Comparison of ENCODE assay signal across 24 cellular contexts in genomic region chrX:48713847-48714246, GRCh38. TPM values are rescaled to one million over a fixed set of nuclear protein-coding genes. Genes with fewer than 3 reads are reported as not detected.
DNase-seq lines count a peak whose midpoint lies in the region; ATAC-seq and TF ChIP-seq lines count a peak whose summit lies in the region.
"Had no signal": no experiment of that assay in that cellular context is flagged by ENCODE, and none has a peak within 500 bp of the region (broad histone marks: within the 10 kb centered on the region; RNA-seq: fewer than 3 reads in every experiment).

No MANE protein-coding gene starts in this region.

- H3K4me1 ChIP-seq in hepatocyte (ENCODE audit: insufficient read depth): peaks cover 10% of the 10 kb centered on the region
- H3K4me1 ChIP-seq: A549, left lung, spleen, uterus had no signal

- CTCF ChIA-PET in activated CD8-positive, alpha-beta T cell treated with anti-CD3 and anti-CD28 coated beads, Interleukin-2, amount 10 ng/mL, durations not matched to agents 7 days and 5 days (lab: Charles Lee): interaction anchor here (0.6 kb wide), 1 partner anchor 21 kb away, joined by 3 read pairs; no protein-coding TSS in a partner anchor

- H3K9me2 ChIP-seq in hepatocyte (replicated peaks; ENCODE audit: insufficient read depth): no peaks in the 10 kb centered on the region

- ATAC-seq in activated CD8-positive, alpha-beta T cell treated with anti-CD3 and anti-CD28 coated beads, Interleukin-2, amount 10 ng/mL, durations not matched to agents 7 days and 5 days: peak; percentile 53
- ATAC-seq: A549, heart left ventricle, left lung had no signal

- no peaks in the 10 kb centered on the region for H3K9me3 ChIP-seq in hepatocyte (ENCODE audit: low read depth)
- H3K9me3 ChIP-seq: BLaER1, heart left ventricle, left lung, neutrophil, spleen, uterus had no signal

- H3K4me3 ChIP-seq in hepatocyte: no peak overlapping the region
- H3K4me3 ChIP-seq: A549, BLaER1, coronary artery, heart left ventricle, left lung, spleen, uterus had no signal

- H3K36me3 Mint-ChIP-seq in activated T-cell treated with anti-CD3 and anti-CD28 coated beads, Interleukin-2, amount 50 U/mL, for 24 hours (ENCODE audit: low read depth): peaks cover 4% of the 10 kb centered on the region
- peaks cover 60% of the 10 kb centered on the region for H3K36me3 Mint-ChIP-seq in activated CD8-positive, alpha-beta T cell treated with anti-CD3 and anti-CD28 coated beads, Interleukin-2, amount 10 ng/mL, durations not matched to agents 7 days and 5 days (ENCODE audit: low read depth)
- peaks cover 4% of the 10 kb centered on the region for H3K36me3 Mint-ChIP-seq in stimulated activated naive CD8-positive, alpha-beta T cell treated with anti-CD3 and anti-CD28 coated beads, Interleukin-15, Interleukin-2, amounts not matched to agents 100 ng/mL and 50 ng/mL, for 24 hours (ENCODE audit: low read depth)
- no peaks in the 10 kb centered on the region for H3K36me3 Mint-ChIP-seq in mesothelial cell of epicardium

- peak overlapping the region; percentile 63 for H3K27ac Mint-ChIP-seq in activated T-cell treated with anti-CD3 and anti-CD28 coated beads, Interleukin-2, amount 50 U/mL, for 24 hours
- H3K27ac Mint-ChIP-seq in activated CD8-positive, alpha-beta T cell treated with anti-CD3 and anti-CD28 coated beads, Interleukin-2, amount 10 ng/mL, durations not matched to agents 7 days and 5 days: peak overlapping the region; percentile 93
- H3K27ac Mint-ChIP-seq in stimulated activated naive CD8-positive, alpha-beta T cell treated with anti-CD3 and anti-CD28 coated beads, Interleukin-15, Interleukin-2, amounts not matched to agents 100 ng/mL and 50 ng/mL, for 24 hours: peak overlapping the region; percentile 73
- H3K27ac Mint-ChIP-seq in mesothelial cell of epicardium: no peak overlapping the region

- no peaks in the 10 kb centered on the region for H3K27me3 ChIP-seq in hepatocyte
- H3K27me3 ChIP-seq: brain microvascular endothelial cell, left lung, neutrophil, spleen, uterus had no signal

- H3K9me3 Mint-ChIP-seq in activated T-cell treated with anti-CD3 and anti-CD28 coated beads, Interleukin-2, amount 50 U/mL, for 24 hours: no peaks in the 10 kb centered on the region
- H3K9me3 Mint-ChIP-seq in activated CD8-positive, alpha-beta T cell treated with anti-CD3 and anti-CD28 coated beads, Interleukin-2, amount 10 ng/mL, durations not matched to agents 7 days and 5 days (ENCODE audit: insufficient read depth): no peaks in the 10 kb centered on the region
- no peaks in the 10 kb centered on the region for H3K9me3 Mint-ChIP-seq in stimulated activated naive CD8-positive, alpha-beta T cell treated with anti-CD3 and anti-CD28 coated beads, Interleukin-15, Interleukin-2, amounts not matched to agents 100 ng/mL and 50 ng/mL, for 24 hours
- peaks cover 16% of the 10 kb centered on the region for H3K9me3 Mint-ChIP-seq in mesothelial cell of epicardium

- peak overlapping the region; percentile 74 for H3K27ac ChIP-seq in hepatocyte
- H3K27ac ChIP-seq: A549, BLaER1, brain microvascular endothelial cell, coronary artery, left lung, neutrophil, uterus had no signal

- no peak overlapping the region for H3K4me2 ChIP-seq in hepatocyte
- H3K4me2 ChIP-seq: A549 had no signal

- no peak overlapping the region for H3K4me3 Mint-ChIP-seq in activated T-cell treated with anti-CD3 and anti-CD28 coated beads, Interleukin-2, amount 50 U/mL, for 24 hours
- H3K4me3 Mint-ChIP-seq in activated CD8-positive, alpha-beta T cell treated with anti-CD3 and anti-CD28 coated beads, Interleukin-2, amount 10 ng/mL, durations not matched to agents 7 days and 5 days: peak overlapping the region; percentile 37
- H3K4me3 Mint-ChIP-seq in stimulated activated naive CD8-positive, alpha-beta T cell treated with anti-CD3 and anti-CD28 coated beads, Interleukin-15, Interleukin-2, amounts not matched to agents 100 ng/mL and 50 ng/mL, for 24 hours: peak overlapping the region; percentile 46
- H3K4me3 Mint-ChIP-seq in mesothelial cell of epicardium: no peak overlapping the region

- H3K36me3 ChIP-seq in hepatocyte (replicated peaks; ENCODE audit: insufficient read depth, low read depth): no peaks in the 10 kb centered on the region
- H3K36me3 ChIP-seq: brain microvascular endothelial cell, heart left ventricle, left lung, neutrophil, uterus had no signal

- TF ChIP-seq CTCF in hepatocyte (IDR thresholded peaks at IDR 0.05; ENCODE audit: poor library complexity) (no peak), mesothelial cell of epicardium (IDR thresholded peaks at IDR 0.05; ENCODE audit: unreplicated experiment) (no peak)

- POLR2A ChIA-PET in activated CD8-positive, alpha-beta T cell treated with anti-CD3 and anti-CD28 coated beads, Interleukin-2, amount 10 ng/mL, durations not matched to agents 7 days and 5 days (lab: Charles Lee): interaction anchor here (1.5 to 3.6 kb wide), 4 partner anchors 12 to 66 kb away, joined by 3 to 24 read pairs (median 3); partner anchors contain the start of gene SUV39H1

- no peaks in the 10 kb centered on the region for H4K20me1 ChIP-seq in hepatocyte (ENCODE audit: insufficient read depth, poor library complexity, severe bottlenecking)

- no peaks in the 10 kb centered on the region for H3K79me2 ChIP-seq in hepatocyte

- peaks cover 33% of the 10 kb centered on the region for H3K27me3 Mint-ChIP-seq in activated T-cell treated with anti-CD3 and anti-CD28 coated beads, Interleukin-2, amount 50 U/mL, for 24 hours
- H3K27me3 Mint-ChIP-seq in activated CD8-positive, alpha-beta T cell treated with anti-CD3 and anti-CD28 coated beads, Interleukin-2, amount 10 ng/mL, durations not matched to agents 7 days and 5 days (ENCODE audit: low read depth): no peaks in the 10 kb centered on the region
- no peaks in the 10 kb centered on the region for H3K27me3 Mint-ChIP-seq in stimulated activated naive CD8-positive, alpha-beta T cell treated with anti-CD3 and anti-CD28 coated beads, Interleukin-15, Interleukin-2, amounts not matched to agents 100 ng/mL and 50 ng/mL, for 24 hours
- H3K27me3 Mint-ChIP-seq in mesothelial cell of epicardium (ENCODE audit: low read depth): no peaks in the 10 kb centered on the region

- no peak for DNase-seq in activated T-cell treated with anti-CD3 and anti-CD28 coated beads, Interleukin-2, amount 50 U/mL, for 24 hours
- DNase-seq in activated T-cell treated with anti-CD3 and anti-CD28 coated beads for 4 hours (no peak), hepatocyte (ENCODE audit: low spot score) (no peak), foreskin melanocyte (no peak), mesothelial cell of epicardium (ENCODE audit: low spot score in 2 of 2, unreplicated experiment in 2 of 2) (no peak), NCI-H82 (lab: John Stamatoyannopoulos, UW) (no peak)
- DNase-seq in activated CD8-positive, alpha-beta T cell treated with anti-CD3 and anti-CD28 coated beads, Interleukin-2, amount 10 ng/mL, durations not matched to agents 7 days and 5 days: no peak
- DNase-seq: brain microvascular endothelial cell, heart left ventricle, left lung, NCI-H1092 treated with DMSO at 0.1 percent for 48 hours, NCI-H2029, NCI-H446 treated with DMSO at 0.1 percent for 48 hours, spleen, uterus had no signal

- H2AFZ ChIP-seq in hepatocyte: no peak overlapping the region

- WGBS in hepatocyte (ENCODE audit: low lambda C conversion rate, missing lambda C conversion rate): 72% methylated on average over 2 of the region's 2 CpGs

- H3K4me1 Mint-ChIP-seq in activated T-cell treated with anti-CD3 and anti-CD28 coated beads, Interleukin-2, amount 50 U/mL, for 24 hours (ENCODE audit: low read depth): peaks cover 72% of the 10 kb centered on the region
- peaks cover 72% of the 10 kb centered on the region for H3K4me1 Mint-ChIP-seq in activated CD8-positive, alpha-beta T cell treated with anti-CD3 and anti-CD28 coated beads, Interleukin-2, amount 10 ng/mL, durations not matched to agents 7 days and 5 days (ENCODE audit: low read depth)
- H3K4me1 Mint-ChIP-seq in stimulated activated naive CD8-positive, alpha-beta T cell treated with anti-CD3 and anti-CD28 coated beads, Interleukin-15, Interleukin-2, amounts not matched to agents 100 ng/mL and 50 ng/mL, for 24 hours (ENCODE audit: low read depth): peaks cover 74% of the 10 kb centered on the region
- no peaks in the 10 kb centered on the region for H3K4me1 Mint-ChIP-seq in mesothelial cell of epicardium

RNA-seq across cellular contexts. Expression of gene SUV39H1, which starts 17.3 kb away (rescaled TPM):
- 10 to 100 TPM; 33.2 to 35.3 TPM for total RNA-seq in activated CD8-positive, alpha-beta T cell treated with anti-CD3 and anti-CD28 coated beads, Interleukin-2, amount 10 ng/mL, durations not matched to agents 7 days and 5 days
- 2.9 and 3.1 TPM in 2 replicates for total RNA-seq in hepatocyte
- polyA plus RNA-seq in hepatocyte: 5.3 and 9.1 TPM in 2 replicates
- 5.3 to 6.3 TPM (median 5.4 TPM) in 3 replicates for total RNA-seq in mesothelial cell of epicardium

RNA-seq across cellular contexts. Expression of gene WAS, which starts 30.2 kb away (rescaled TPM):
- 100 to 1,000 TPM; 134 to 164 TPM for total RNA-seq in activated CD8-positive, alpha-beta T cell treated with anti-CD3 and anti-CD28 coated beads, Interleukin-2, amount 10 ng/mL, durations not matched to agents 7 days and 5 days
- 0.32 TPM in 1 of 2 replicates, not detected in the other for total RNA-seq in hepatocyte
- 0.73 and 2.4 TPM in 2 replicates for polyA plus RNA-seq in hepatocyte
- total RNA-seq in mesothelial cell of epicardium: 1.4 to 2.2 TPM (median 1.5 TPM) in 3 replicates
- total RNA-seq: G401 had no signal

RNA-seq across cellular contexts. Expression of gene GLOD5, which starts 47.7 kb away (rescaled TPM):
- not detected for total RNA-seq in activated CD8-positive, alpha-beta T cell treated with anti-CD3 and anti-CD28 coated beads, Interleukin-2, amount 10 ng/mL, durations not matched to agents 7 days and 5 days
- 2.4 TPM in 1 of 2 replicates, not detected in the other for total RNA-seq in hepatocyte
- polyA plus RNA-seq in hepatocyte: not detected in 2 replicates
- total RNA-seq in mesothelial cell of epicardium: not detected in 3 replicates
- total RNA-seq: G401; heart left ventricle; mononuclear cell; SK-MEL-5; spleen; T-helper 2 cell treated with Interferon-gamma antibody and Interleukin-4, amounts not matched to agents 100 ng/mL and 5 ng/mL, for 36 hours; uterus had no signal
- polyA plus RNA-seq: A549, heart left ventricle, spleen had no signal

Comparison
In these comparisons a context has a peak if more than half of its experiments do, and no peak if none do; other contexts are left out.
1. H3K4me3 Mint-ChIP-seq: peak in activated CD8-positive, alpha-beta T cell treated with anti-CD3 and anti-CD28 coated beads, Interleukin-2, amount 10 ng/mL, durations not matched to agents 7 days and 5 days (single experiment) and stimulated activated naive CD8-positive, alpha-beta T cell treated with anti-CD3 and anti-CD28 coated beads, Interleukin-15, Interleukin-2, amounts not matched to agents 100 ng/mL and 50 ng/mL, for 24 hours (single experiment); none in activated T-cell treated with anti-CD3 and anti-CD28 coated beads, Interleukin-2, amount 50 U/mL, for 24 hours (single experiment) and mesothelial cell of epicardium (single experiment).
2. RNA of gene WAS, which starts 30.2 kb away (total RNA-seq): 134 to 164 TPM in activated CD8-positive, alpha-beta T cell treated with anti-CD3 and anti-CD28 coated beads, Interleukin-2, amount 10 ng/mL, durations not matched to agents 7 days and 5 days; 1.4 to 2.2 TPM in mesothelial cell of epicardium and 0.32 TPM in hepatocyte; every median in the first group is over 10 times any median in the second.